ENCODE assay signal across 8 cellular contexts in the genomic region with DNA sequence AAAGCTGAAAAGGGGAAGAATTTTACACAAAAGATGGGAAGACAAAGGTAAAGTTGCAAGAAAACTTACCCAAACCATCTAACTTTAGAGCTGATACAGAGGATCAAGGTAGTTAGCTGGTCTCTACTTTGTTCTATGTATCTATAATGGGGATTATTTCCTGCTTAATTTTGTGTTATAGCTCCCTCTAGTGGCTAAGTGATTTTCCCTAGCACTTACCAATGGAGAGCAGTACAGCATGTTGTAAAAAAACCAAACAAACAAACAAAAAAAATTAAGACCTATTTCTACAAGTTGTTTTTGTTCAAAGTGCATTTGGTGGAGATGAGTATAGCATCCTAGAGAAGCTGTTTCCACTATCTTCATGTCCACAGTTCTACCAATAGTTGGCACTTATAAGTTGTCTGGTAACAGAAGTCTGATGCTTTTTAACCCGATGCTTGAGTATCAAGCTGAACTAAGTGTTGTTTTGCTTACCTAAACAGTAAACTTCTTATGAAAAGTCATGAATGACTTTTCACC. TPM values are rescaled to one million over a fixed set of nuclear protein-coding genes. Genes with fewer than 3 reads are reported as not detected.
DNase-seq lines count a peak whose midpoint lies in the region; ATAC-seq and TF ChIP-seq lines count a peak whose summit lies in the region.

No MANE protein-coding gene starts in this region.

- peaks cover 3 to 19% (median 5%) of the 10 kb centered on the region in 3 donors for H3K36me3 Mint-ChIP-seq in immature natural killer cell

- H3K9me3 Mint-ChIP-seq in immature natural killer cell, result no peaks in the 10 kb centered on the region

- intact Hi-C loops in stomach (cut with DNase I; ENCODE audit: low total_unique reads) (loop anchor here (5.0 kb wide), 1 partner anchor 142 kb away; no protein-coding TSS in a partner anchor), posterior vena cava (cut with DNase I) (loop anchor here in 1 of 2 donors (5.0 kb wide), 1 partner anchor 142 kb away; no protein-coding TSS in a partner anchor)

- TF ChIP-seq POLR2A in stomach (IDR thresholded peaks at IDR 0.05), result no peak

- DNase-seq in NCI-H2107 treated with DMSO at 0.1 percent for 48 hours (lab: John Stamatoyannopoulos, UW; ENCODE audit: unreplicated experiment), result peak; percentile 81
- no peak for DNase-seq in NCI-H2107 (lab: John Stamatoyannopoulos, UW)
- peak; percentile 72 for DNase-seq in NCI-H774 (lab: John Stamatoyannopoulos, UW)
- peak; percentile 85 for DNase-seq in astrocyte of the hippocampus (ENCODE audit: low read depth, low spot score)
- peak; percentile 63 to 73 (median 69) for DNase-seq in immature natural killer cell
- no peak for DNase-seq in stomach
- DNase-seq in posterior vena cava (ENCODE audit: low spot score), result no peak

- no peaks in the 10 kb centered on the region for H3K9me3 ChIP-seq in stomach

- H3K4me3 ChIP-seq in stomach, result no peak overlapping the region

- peaks cover 21 to 72% (median 59%) of the 10 kb centered on the region in 4 donors for H3K36me3 ChIP-seq in stomach

- H3K27ac ChIP-seq in stomach, result peak overlapping the region in 1 of 5 donors; percentile 21

- H3K27me3 Mint-ChIP-seq in immature natural killer cell (ENCODE audit: low read depth in 3 of 3), result no peaks in the 10 kb centered on the region

- H3K4me3 Mint-ChIP-seq in immature natural killer cell, result no peak overlapping the region

- peak; percentile 53 for ATAC-seq in HG03521 (IDR thresholded peaks at IDR 0.05; ENCODE audit: unreplicated experiment)

- H3K4me1 ChIP-seq in stomach, result peaks cover 18 to 71% (median 48%) of the 10 kb centered on the region in 4 donors

- H3K4me1 Mint-ChIP-seq in immature natural killer cell, result peaks cover 21 to 50% of the 10 kb centered on the region in 2 donors

- peak in 5 of 7 experiments; percentile 66 to 91 (median 75) for TF ChIP-seq CTCF in stomach (IDR thresholded peaks at IDR 0.05)

- no peak for TF ChIP-seq EP300 in stomach (IDR thresholded peaks at IDR 0.05)

- no peaks in the 10 kb centered on the region for H3K27me3 ChIP-seq in stomach

- H3K27ac Mint-ChIP-seq in immature natural killer cell, result peak overlapping the region in 4 of 6 donors; percentile 41 to 75 (median 61)

- WGBS in stomach, 5 donors, result 36 to 65% (median 52%) methylated on average over 1 of the region's 1 CpG

RNA-seq across cellular contexts. Expression of a gene that starts 7.5 kb away (rescaled TPM):
- 10 to 100 TPM; 42.5 to 69.6 (median 55.8) TPM for polyA plus RNA-seq in immature natural killer cell
- 100 to 1,000 TPM; 160 to 351 (median 242) TPM for total RNA-seq in stomach
- 10 to 100 TPM; 81.7 to 97.9 (median 84.0) TPM for polyA plus RNA-seq in stomach
- 100 to 1,000 TPM; 120 to 152 TPM for total RNA-seq in posterior vena cava

RNA-seq across cellular contexts. Expression of a gene that starts 11.5 kb away (rescaled TPM):
- 10 to 100 TPM; 35.8 to 54.1 (median 40.1) TPM for polyA plus RNA-seq in immature natural killer cell
- total RNA-seq in stomach, result 100 to 1,000 TPM in 1 of 5 donors, 10 to 100 TPM in 3, 1 to 10 TPM in 1; 7.8 to 103 (median 31.0) TPM
- 10 to 100 TPM; 15.8 to 27.2 (median 19.7) TPM for polyA plus RNA-seq in stomach
- total RNA-seq in posterior vena cava, result 10 to 100 TPM; 56.1 to 61.8 TPM

RNA-seq across cellular contexts. Expression of a gene that starts 44.3 kb away (rescaled TPM):
- polyA plus RNA-seq in immature natural killer cell, result 1 to 10 TPM in 1 of 3 donors, under 1 TPM in 2; 0.43 to 2.5 (median 0.52) TPM
- 100 to 1,000 TPM in 1 of 5 donors, 10 to 100 TPM in 4; 10.5 to 111 (median 23.6) TPM for total RNA-seq in stomach
- 10 to 100 TPM; 16.5 to 30.1 (median 19.8) TPM for polyA plus RNA-seq in stomach
- total RNA-seq in posterior vena cava, result 10 to 100 TPM; 42.3 to 43.6 TPM

Comparison
In these comparisons a context has a peak if more than half of its experiments do, and no peak if none do; other contexts are left out.
1. DNase-seq: peak in NCI-H2107 treated with DMSO at 0.1 percent for 48 hours (single experiment), NCI-H774 (single experiment), astrocyte of the hippocampus (single experiment) and immature natural killer cell (3 of 3); none in NCI-H2107 (single experiment), stomach (single experiment) and posterior vena cava (single experiment).